9 cellular contexts compared by ENCODE assay signal in genomic region chr7:17274551-17275245, GRCh38. TPM values are rescaled to one million over a fixed set of nuclear protein-coding genes. Genes with fewer than 3 reads are reported as not detected.
DNase-seq lines count a peak whose midpoint lies in the region; ATAC-seq and TF ChIP-seq lines count a peak whose summit lies in the region.
"Had no signal": no experiment of that assay in that cellular context is flagged by ENCODE, and none has a peak within 500 bp of the region (broad histone marks: within the 10 kb centered on the region; RNA-seq: fewer than 3 reads in every experiment).

No MANE protein-coding gene starts in this region.

- no peak overlapping the region for H3K56ac ChIP-seq in mesendoderm (ENCODE audit: low read length)

- intact Hi-C loops in mammary epithelial cell (cut with micrococcal nuclease) (no loop called here), Right ventricle myocardium superior (cut with DNase I) (no loop called here)

- H2AFZ ChIP-seq in mammary epithelial cell (ENCODE audit: low read depth, low read length) (no peak overlapping the region), smooth muscle cell (ENCODE audit: low read depth) (peak overlapping the region; percentile 42)

- peak overlapping the region; percentile 43 for H3K4me2 ChIP-seq in mammary epithelial cell (ENCODE audit: insufficient read depth, low read depth, low read length)
- peak overlapping the region; percentile 18 for H3K4me2 ChIP-seq in smooth muscle cell
- no peak overlapping the region for H3K4me2 ChIP-seq in mesendoderm (ENCODE audit: low read length)

- H4K8ac ChIP-seq in mesendoderm (ENCODE audit: low read depth, low read length), result no peak overlapping the region

- H3K18ac ChIP-seq in mesendoderm (ENCODE audit: low read length), result no peak overlapping the region

- H2AK5ac ChIP-seq in mesendoderm (ENCODE audit: low read length), result no peak overlapping the region

- peaks cover 9% of the 10 kb centered on the region for H3F3A ChIP-seq in smooth muscle cell (ENCODE audit: low read depth)

- 25% methylated on average over 5 of the region's 5 CpGs for WGBS in mammary epithelial cell (ENCODE audit: low coverage, missing lambda C conversion rate)
- 48% methylated on average over 5 of the region's 5 CpGs for WGBS in smooth muscle cell (ENCODE audit: low lambda C conversion rate)
- no CpG with 5 or more reads among the region's 5 CpGs for WGBS in mesendoderm (ENCODE audit: extremely low coverage, insufficient coverage, low lambda C conversion rate)

- no peak overlapping the region for H2BK5ac ChIP-seq in mesendoderm (ENCODE audit: low read length)

- TF ChIP-seq CTCF in mammary epithelial cell (conservative IDR thresholded peaks at IDR 0.05 in 1 of 2, IDR thresholded peaks at IDR 0.05 in 1 of 2; ENCODE audit: extremely low read depth in 1 of 2, insufficient read depth in 1 of 2, low read depth in 1 of 2, low read length in 2 of 2), result no peak
- TF ChIP-seq CTCF in smooth muscle cell (IDR thresholded peaks at IDR 0.05; ENCODE audit: borderline replicate concordance, insufficient read depth, poor library complexity, severe bottlenecking), result no peak

- H3K27me3 ChIP-seq in mammary epithelial cell (ENCODE audit: insufficient read depth, low read length), result no peaks in the 10 kb centered on the region
- no peaks in the 10 kb centered on the region for H3K27me3 ChIP-seq in smooth muscle cell (ENCODE audit: low read depth)
- no peaks in the 10 kb centered on the region for H3K27me3 ChIP-seq in mesendoderm (ENCODE audit: insufficient read depth, low read length, poor library complexity)

- DNase-seq in SHP77 (lab: John Stamatoyannopoulos, UW) (peak; percentile 4 to 5), SHP77 treated with DMSO at 0.1 percent for 48 hours (lab: John Stamatoyannopoulos, UW) (no peak), OCI-M1 (lab: John Stamatoyannopoulos, UW) (peak; percentile 87), mammary epithelial cell (peak; percentile 86), smooth muscle cell (lab: John Stamatoyannopoulos, UW; ENCODE audit: unreplicated experiment) (no peak), mesendoderm (no peak), Right ventricle myocardium superior (no peak)
- DNase-seq: right cardiac atrium had no signal

- H3K9ac ChIP-seq in mammary epithelial cell (ENCODE audit: insufficient read depth, low read length) (no peak overlapping the region), smooth muscle cell (ENCODE audit: low read depth) (no peak overlapping the region), mesendoderm (ENCODE audit: low read length) (no peak overlapping the region)

- no peak overlapping the region for H4K5ac ChIP-seq in mesendoderm (ENCODE audit: low read length)

- H3K4me1 ChIP-seq in mammary epithelial cell (ENCODE audit: insufficient read depth, low read length), result peaks cover 27% of the 10 kb centered on the region
- peaks cover 8% of the 10 kb centered on the region for H3K4me1 ChIP-seq in smooth muscle cell (ENCODE audit: low read depth)
- no peaks in the 10 kb centered on the region for H3K4me1 ChIP-seq in mesendoderm (ENCODE audit: control insufficient read depth, low read depth, low read length)

- peaks cover 11% of the 10 kb centered on the region for H3K9me3 ChIP-seq in mammary epithelial cell (replicated peaks; ENCODE audit: insufficient read depth, low read length)
- peaks cover 3% of the 10 kb centered on the region for H3K9me3 ChIP-seq in smooth muscle cell (replicated peaks; ENCODE audit: low read depth)

- ATAC-seq in HG02759 (IDR thresholded peaks at IDR 0.05; ENCODE audit: unreplicated experiment) (no peak), Right ventricle myocardium superior (ENCODE audit: poor library complexity) (no peak)

- dilution Hi-C loops in mammary epithelial cell (cut with HindIII; ENCODE audit: low sequenced_read_pairs), result no loop called here

- H3K23ac ChIP-seq in mesendoderm (ENCODE audit: low read length), result no peak overlapping the region

- H3K4me3 ChIP-seq in mammary epithelial cell (replicated peaks in 1 of 3; ENCODE audit: insufficient read depth in 1 of 3, low read depth in 2 of 3, low read length in 3 of 3) (no peak overlapping the region), smooth muscle cell (no peak overlapping the region), mesendoderm (ENCODE audit: low read length) (no peak overlapping the region)

- H2BK15ac ChIP-seq in mesendoderm (replicated peaks; ENCODE audit: low read depth), result no peak overlapping the region

- H3K79me1 ChIP-seq in mesendoderm (ENCODE audit: low read length), result no peaks in the 10 kb centered on the region

- H2BK120ac ChIP-seq in mesendoderm (ENCODE audit: low read depth, low read length), result no peak overlapping the region

- BruUV-seq in mammary epithelial cell (replicated peaks; lab: Mats Ljungman, UMichigan), result no TSS peak

- no peaks in the 10 kb centered on the region for H3K36me3 ChIP-seq in mammary epithelial cell (ENCODE audit: insufficient read depth, low read length)
- H3K36me3 ChIP-seq in smooth muscle cell (ENCODE audit: low read depth), result no peaks in the 10 kb centered on the region
- no peaks in the 10 kb centered on the region for H3K36me3 ChIP-seq in mesendoderm (ENCODE audit: control insufficient read depth, insufficient read depth, low read length)

- H3K4ac ChIP-seq in mesendoderm (ENCODE audit: low read depth, low read length), result no peak overlapping the region

- no peaks in the 10 kb centered on the region for H3K79me2 ChIP-seq in mammary epithelial cell (ENCODE audit: insufficient read depth, low read length)
- no peaks in the 10 kb centered on the region for H3K79me2 ChIP-seq in smooth muscle cell (ENCODE audit: low read depth)
- H3K79me2 ChIP-seq in mesendoderm (ENCODE audit: control insufficient read depth, insufficient read depth, low read length), result no peaks in the 10 kb centered on the region

- CTCF ChIA-PET in mammary epithelial cell (lab: Charles Lee; ENCODE audit: low non-redundant PET), result interaction anchor here (0.7 kb wide), 1 partner anchor 220 kb away, joined by 3 read pairs; no protein-coding TSS in a partner anchor

- H4K20me1 ChIP-seq in mammary epithelial cell (ENCODE audit: insufficient read depth, low read length) (no peaks in the 10 kb centered on the region), smooth muscle cell (ENCODE audit: low read depth) (no peaks in the 10 kb centered on the region)

- H3K27ac ChIP-seq in mammary epithelial cell (ENCODE audit: insufficient read depth, low read depth, low read length) (peak overlapping the region; percentile 51), smooth muscle cell (ENCODE audit: low read depth) (peak overlapping the region; percentile 89), mesendoderm (ENCODE audit: low read depth, low read length) (no peak overlapping the region)

- in situ Hi-C loops in mammary epithelial cell (cut with MboI; ENCODE audit: low sequenced_read_pairs in 2 of 2), result no loop called here

RNA-seq across cellular contexts. Expression of gene AHR, which starts 23.8 kb away (rescaled TPM):
- 100 to 1,000 TPM; 101 to 478 TPM for total RNA-seq in mammary epithelial cell
- 6.5 TPM for polyA plus RNA-seq in mammary epithelial cell
- 144 TPM for polyA minus RNA-seq in mammary epithelial cell
- 165 and 174 TPM in 2 replicates for total RNA-seq in smooth muscle cell
- polyA plus RNA-seq in smooth muscle cell, result 25.7 and 27.6 TPM in 2 replicates
- polyA plus RNA-seq in mesendoderm (2013, experiment 1 of 2), result 2.1 TPM
- polyA plus RNA-seq in mesendoderm (2013, experiment 2 of 2), result 2.8 TPM
- 27.4 TPM for total RNA-seq in Right ventricle myocardium superior

Comparison
In these comparisons a context has a peak if more than half of its experiments do, and no peak if none do; other contexts are left out.
1. DNase-seq: peak in SHP77 (2 of 2), OCI-M1 (single experiment) and mammary epithelial cell (single experiment); none in SHP77 treated with DMSO at 0.1 percent for 48 hours (single experiment), smooth muscle cell (single experiment), mesendoderm (single experiment) and Right ventricle myocardium superior (single experiment).